Comparison of ENCODE assay signal across 19 cellular contexts in the genomic region with DNA sequence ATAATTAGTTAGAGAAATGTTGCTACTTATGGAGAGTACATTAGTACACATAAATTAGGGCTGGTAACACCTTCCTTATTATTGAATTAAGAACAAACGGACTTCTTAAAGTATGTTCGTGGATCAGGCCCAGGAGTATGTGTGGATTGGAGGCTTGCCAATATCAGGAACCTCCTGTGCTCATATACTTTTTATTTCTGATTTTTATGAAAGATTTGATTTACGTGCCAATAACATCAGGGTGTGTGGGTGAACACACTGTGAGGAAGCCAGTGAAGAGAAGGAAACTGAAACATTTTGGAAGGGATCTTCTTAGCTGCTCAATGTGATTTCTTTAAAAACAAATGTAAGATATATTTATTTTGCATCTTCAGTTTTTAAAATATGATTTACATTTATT.
A peak's percentile ranks its signal among the peaks of the same experiment; 100 is the strongest.
DNase-seq lines count a peak whose midpoint lies in the region; ATAC-seq and TF ChIP-seq lines count a peak whose summit lies in the region.
"Had no signal": no experiment of that assay in that cellular context is flagged by ENCODE, and none has a peak within 500 bp of the region (broad histone marks: within the 10 kb centered on the region; RNA-seq: fewer than 3 reads in every experiment).

No MANE protein-coding gene starts in this region.

- no peak overlapping the region for H2BK120ac ChIP-seq in mesenchymal stem cell (ENCODE audit: low read depth, low read length)

- no peak overlapping the region for H3K23ac ChIP-seq in mesenchymal stem cell (ENCODE audit: low read length in 2 of 2)

- no peak overlapping the region for H2BK12ac ChIP-seq in mesenchymal stem cell (ENCODE audit: low read length in 2 of 2)

- no peak overlapping the region for H3K18ac ChIP-seq in mesenchymal stem cell (ENCODE audit: low read depth in 1 of 2, low read length in 2 of 2)

- peak; percentile 14 for DNase-seq in PC-3
- peak; percentile 47 for DNase-seq in choroid plexus epithelial cell (ENCODE audit: low read depth)
- no peak for DNase-seq in mesenchymal stem cell
- DNase-seq in activated T-cell treated with anti-CD3 and anti-CD28 coated beads for 4 hours: no peak
- no peak for DNase-seq in putamen (ENCODE audit: low spot score)
- DNase-seq in COR-L47 (lab: John Stamatoyannopoulos, UW): no peak
- DNase-seq: CD4-positive, alpha-beta T cell; DMS79; GDM1; HFFc6; MM.1S; NCI-H1105; NCI-H187 treated with DMSO at 0.1 percent for 48 hours; NCI-H2171; NCI-H524; OCI-M1 had no signal

- H3K79me1 ChIP-seq in mesenchymal stem cell (replicated peaks; ENCODE audit: low read length, poor library complexity, severe bottlenecking): no peaks in the 10 kb centered on the region

- WGBS in mesenchymal stem cell: 71% methylated on average over 2 of the region's 3 CpGs

- H3K14ac ChIP-seq in mesenchymal stem cell (ENCODE audit: low read length in 2 of 2): no peak overlapping the region

- no peaks in the 10 kb centered on the region for H3K9me2 ChIP-seq in PC-3 (replicated peaks; ENCODE audit: low read length)

- H3K27me3 ChIP-seq in ACC112 (ENCODE audit: insufficient read depth, low read length) (no peaks in the 10 kb centered on the region), PC-3 (ENCODE audit: low read length) (no peaks in the 10 kb centered on the region), mesenchymal stem cell (ENCODE audit: control insufficient read depth in 1 of 2, insufficient read depth in 1 of 2, low read length in 2 of 2) (no peaks in the 10 kb centered on the region)

- H3K4me1 ChIP-seq in ACC112 (ENCODE audit: control insufficient read depth, insufficient read depth, low read length, unreplicated experiment) (peaks cover 18% of the 10 kb centered on the region), PC-3 (ENCODE audit: insufficient read depth, low read length) (peaks cover 11% of the 10 kb centered on the region; the same call in 1 of the 2 replicates), mesenchymal stem cell (ENCODE audit: control insufficient read depth, insufficient read depth, low read depth, low read length) (no peaks in the 10 kb centered on the region)

- H2BK15ac ChIP-seq in mesenchymal stem cell (ENCODE audit: low read depth, poor library complexity, severe bottlenecking): no peak overlapping the region

- no TSS peak for BruUV-seq in PC-3 (replicated peaks; lab: Mats Ljungman, UMichigan)

- no peak overlapping the region for H2BK5ac ChIP-seq in mesenchymal stem cell (ENCODE audit: low read depth, low read length, poor library complexity, severe bottlenecking)

- 0 out of 2 replicates have a peak overlapping the region, but pooled peaks have one; percentile 6 for H3K4me2 ChIP-seq in PC-3 (ENCODE audit: low read length)
- no peak overlapping the region for H3K4me2 ChIP-seq in mesenchymal stem cell (ENCODE audit: low read length, poor library complexity, severe bottlenecking)
- H3K4me2 ChIP-seq: KMS-11 had no signal

- H3K9me3 ChIP-seq in PC-3 (ENCODE audit: low read length) (no peaks in the 10 kb centered on the region), mesenchymal stem cell (ENCODE audit: control insufficient read depth, low read length) (no peaks in the 10 kb centered on the region)

- H3K4me3 ChIP-seq in ACC112 (ENCODE audit: low read depth, low read length) (peak overlapping the region; percentile 38; the same call in 1 of the 2 replicates), PC-3 (ENCODE audit: low read length) (no peak overlapping the region), choroid plexus epithelial cell (ENCODE audit: low read depth, low read length) (no peak overlapping the region), mesenchymal stem cell (ENCODE audit: insufficient read depth in 1 of 2, low read depth in 1 of 2, low read length in 2 of 2) (no peak overlapping the region)

- H2AK5ac ChIP-seq in mesenchymal stem cell (ENCODE audit: low read length, severe bottlenecking): no peak overlapping the region

- H4K20me1 ChIP-seq in PC-3 (ENCODE audit: low read length): no peaks in the 10 kb centered on the region

- no peaks in the 10 kb centered on the region for H3F3A ChIP-seq in PC-3 (ENCODE audit: low read length, unreplicated experiment)

- H2AFZ ChIP-seq in ACC112 (ENCODE audit: low read length, unreplicated experiment) (peak overlapping the region; percentile 57), PC-3 (ENCODE audit: low read length) (0 out of 2 replicates have a peak overlapping the region, but pooled peaks have one; percentile 8), mesenchymal stem cell (ENCODE audit: low read depth, low read length) (no peak overlapping the region)

- H3K9ac ChIP-seq in PC-3 (ENCODE audit: low read length) (no peak overlapping the region), mesenchymal stem cell (ENCODE audit: low read length) (peak overlapping the region; percentile 79)
- H3K9ac ChIP-seq: KMS-11 had no signal

- H3K79me2 ChIP-seq in ACC112 (ENCODE audit: control insufficient read depth, insufficient read depth, low read length, unreplicated experiment): no peaks in the 10 kb centered on the region
- H3K79me2 ChIP-seq in PC-3 (ENCODE audit: low read length): no peaks in the 10 kb centered on the region

- H3K27ac ChIP-seq in ACC112 (ENCODE audit: low read depth, low read length) (peak overlapping the region; percentile 77), PC-3 (ENCODE audit: low read length) (no peak overlapping the region), mesenchymal stem cell (ENCODE audit: low read length, poor library complexity, severe bottlenecking) (no peak overlapping the region)
- H3K27ac ChIP-seq: KMS-11 had no signal

- no peaks in the 10 kb centered on the region for H3K36me3 ChIP-seq in ACC112 (ENCODE audit: insufficient read depth, low read length)
- H3K36me3 ChIP-seq in PC-3 (ENCODE audit: low read depth, low read length): no peaks in the 10 kb centered on the region
- no peaks in the 10 kb centered on the region for H3K36me3 ChIP-seq in mesenchymal stem cell (ENCODE audit: control insufficient read depth in 1 of 2, insufficient read depth in 2 of 2, low read depth in 1 of 2, low read length in 2 of 2)

- H4K91ac ChIP-seq in mesenchymal stem cell (ENCODE audit: low read length): no peak overlapping the region

- intact Hi-C loops in PC-3 (cut with micrococcal nuclease): no loop called here

- peak; percentile 59 for ATAC-seq in PC-3
- ATAC-seq in GM18873 (IDR thresholded peaks at IDR 0.05; ENCODE audit: low FRiP score, unreplicated experiment): no peak

- POLR2A ChIA-PET in PC-3 (lab: Charles Lee; ENCODE audit: unreplicated experiment): no interaction called here

- no peak overlapping the region for H4K8ac ChIP-seq in mesenchymal stem cell (ENCODE audit: low read length)

- H3K4ac ChIP-seq in mesenchymal stem cell (ENCODE audit: low read depth in 1 of 2, low read length in 2 of 2): no peak overlapping the region

- TF ChIP-seq CTCF in PC-3 (conservative IDR thresholded peaks at IDR 0.05; ENCODE audit: low read depth, low read length) (no peak), choroid plexus epithelial cell (conservative IDR thresholded peaks at IDR 0.05; ENCODE audit: low read depth, low read length) (no peak)

- CTCF ChIA-PET in PC-3 (lab: Charles Lee): no interaction called here

Comparison
In these comparisons a context has a peak if more than half of its experiments do, and no peak if none do; other contexts are left out.
1. DNase-seq: peak in PC-3 (single experiment) and choroid plexus epithelial cell (single experiment); none in mesenchymal stem cell (single experiment), activated T-cell treated with anti-CD3 and anti-CD28 coated beads for 4 hours (single experiment), putamen (single experiment) and COR-L47 (single experiment).